17 cellular contexts compared by ENCODE assay signal in the genomic region with DNA sequence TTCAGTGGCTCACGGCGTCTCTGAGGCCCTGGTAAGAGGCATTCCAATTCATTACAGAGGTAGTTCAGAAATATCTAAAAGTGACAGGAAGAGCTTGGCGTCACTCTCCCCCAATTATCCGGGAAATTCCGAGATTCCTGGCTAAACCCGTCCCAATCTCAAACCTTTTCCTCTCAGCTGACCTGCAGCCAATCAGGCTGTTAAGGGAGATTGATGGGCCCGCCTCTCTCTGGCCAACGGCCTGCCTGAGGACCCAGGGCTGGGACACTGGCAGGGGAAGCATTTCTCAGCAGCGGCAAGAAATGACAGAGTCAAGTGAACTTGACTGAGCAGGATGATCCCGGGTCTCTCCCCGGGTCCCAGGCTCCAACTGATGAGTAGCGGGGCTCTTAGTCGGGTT.
DNase-seq lines count a peak whose midpoint lies in the region; ATAC-seq, FAIRE-seq and TF ChIP-seq lines count a peak whose summit lies in the region.
"Had no signal": no experiment of that assay in that cellular context is flagged by ENCODE, and none has a peak within 500 bp of the region (broad histone marks: within the 10 kb centered on the region; RNA-seq: fewer than 3 reads in every experiment).

No MANE protein-coding gene starts in this region.

- H3K36me3 Mint-ChIP-seq in H9 (ENCODE audit: insufficient read depth in 1 of 3, low read depth in 3 of 3), result no peaks in the 10 kb centered on the region; a peak in 1 of 7 replicates
- peaks cover 6% of the 10 kb centered on the region for H3K36me3 Mint-ChIP-seq in glutamatergic neuron (ENCODE audit: unreplicated experiment)
- H3K36me3 Mint-ChIP-seq: CD4-positive, CD25-positive, alpha-beta regulatory T cell had no signal

- H4K91ac ChIP-seq in H9 (ENCODE audit: insufficient read length, low read depth, low read length), result no peak overlapping the region

- H2BK120ac ChIP-seq in H9 (ENCODE audit: low read depth, low read length, poor library complexity, severe bottlenecking), result no peak overlapping the region

- H2AK5ac ChIP-seq in H9 (ENCODE audit: insufficient read length, low read length), result no peak overlapping the region

- H2BK5ac ChIP-seq in H9 (ENCODE audit: insufficient read length, low read length), result no peak overlapping the region

- no peaks in the 10 kb centered on the region for H3K23me2 ChIP-seq in H9 (ENCODE audit: insufficient read length, low read depth, low read length, poor library complexity, severe bottlenecking)

- H3K27me3 ChIP-seq in H9 (ENCODE audit: insufficient read depth, low read length) (no peaks in the 10 kb centered on the region), skeletal muscle tissue (ENCODE audit: control insufficient read depth in 3 of 3, insufficient read depth in 3 of 3, low read length in 3 of 3) (no peaks in the 10 kb centered on the region)

- FAIRE-seq in kidney (lab: Jason Lieb, UNC), result no peak
- FAIRE-seq: GM12878 had no signal

- H3K14ac ChIP-seq in H9 (ENCODE audit: insufficient read depth, low read length), result no peak overlapping the region

- no CpG with 5 or more reads among the region's 13 CpGs for WGBS in H9 (ENCODE audit: extremely low coverage, insufficient read length, low lambda C conversion rate)

- H3K4me3 Mint-ChIP-seq in H9 (no peak overlapping the region), glutamatergic neuron (ENCODE audit: unreplicated experiment) (peak overlapping the region; percentile 73)
- H3K4me3 Mint-ChIP-seq: CD4-positive, CD25-positive, alpha-beta regulatory T cell had no signal

- no peak overlapping the region for H3K18ac ChIP-seq in H9 (ENCODE audit: insufficient read length, low read depth, low read length)

- peak; percentile 63 for DNase-seq in H9
- no peak for DNase-seq in glutamatergic neuron
- DNase-seq in iPS-NIHi7 (ENCODE audit: extremely low spot score), result peak; percentile 40
- no peak for DNase-seq in kidney
- DNase-seq in OCI-M2 (lab: John Stamatoyannopoulos, UW; ENCODE audit: unreplicated experiment), result no peak
- DNase-seq: ACHN; CD4-positive, CD25-positive, alpha-beta regulatory T cell; DMS53; KBM-7; NCI-H1092; NCI-H1694; NCI-H446; PC-3 had no signal

- H2BK20ac ChIP-seq in H9 (ENCODE audit: low read depth, low read length, poor library complexity, severe bottlenecking), result no peak overlapping the region

- H3K27ac ChIP-seq in H9 (ENCODE audit: insufficient read length, low read depth, low read length) (no peak overlapping the region), skeletal muscle tissue (ENCODE audit: low read depth, low read length) (peak overlapping the region; percentile 65), kidney (ENCODE audit: low read depth in 2 of 2, low read length in 2 of 2) (no peak overlapping the region)
- H3K27ac ChIP-seq: HL-60 had no signal

- H3K4me3 ChIP-seq in skeletal muscle tissue (ENCODE audit: low read length in 3 of 3) (no peak overlapping the region), kidney (ENCODE audit: low read length in 2 of 2) (no peak overlapping the region)
- H3K4me3 ChIP-seq: GM12878 had no signal

- H3K27me3 Mint-ChIP-seq in H9 (ENCODE audit: low read depth) (peaks cover 17% of the 10 kb centered on the region), glutamatergic neuron (ENCODE audit: unreplicated experiment) (peaks cover 55% of the 10 kb centered on the region)
- H3K27me3 Mint-ChIP-seq: CD4-positive, CD25-positive, alpha-beta regulatory T cell had no signal

- H3K4me1 Mint-ChIP-seq in H9 (peaks cover 44 to 45% of the 10 kb centered on the region in 2 experiments), glutamatergic neuron (ENCODE audit: low read depth, unreplicated experiment) (peaks cover 85% of the 10 kb centered on the region)

- no peaks in the 10 kb centered on the region for H4K20me1 ChIP-seq in H9 (ENCODE audit: control insufficient read depth, insufficient read depth, insufficient read length)

- H3K4me2 ChIP-seq in H9 (ENCODE audit: insufficient read depth, insufficient read length, low read length), result no peak overlapping the region

- no peak overlapping the region for H3K27ac Mint-ChIP-seq in H9
- H3K27ac Mint-ChIP-seq in glutamatergic neuron (ENCODE audit: unreplicated experiment), result peak overlapping the region; percentile 90
- H3K27ac Mint-ChIP-seq: CD4-positive, CD25-positive, alpha-beta regulatory T cell had no signal

- H3K4me1 ChIP-seq in H9 (ENCODE audit: insufficient read depth, low read length) (no peaks in the 10 kb centered on the region), skeletal muscle tissue (ENCODE audit: control insufficient read depth in 3 of 3, insufficient read depth in 3 of 3, low read length in 3 of 3) (peaks cover 24 to 28% (median 27%) of the 10 kb centered on the region in 3 donors), kidney (ENCODE audit: control insufficient read depth in 1 of 2, insufficient read depth in 1 of 2, low read depth in 1 of 2, low read length in 2 of 2) (no peaks in the 10 kb centered on the region)

- TF ChIP-seq CTCF in H9 (conservative IDR thresholded peaks at IDR 0.05) (no peak), glutamatergic neuron (IDR thresholded peaks at IDR 0.05; ENCODE audit: partially characterized antibody, unreplicated experiment) (no peak), kidney (IDR thresholded peaks at IDR 0.05; ENCODE audit: borderline replicate concordance, extremely low read depth, insufficient read depth) (no peak)

- no peak for ATAC-seq in GM21717 (IDR thresholded peaks at IDR 0.05; ENCODE audit: unreplicated experiment)
- ATAC-seq: GM12878, PC-3 had no signal

- no peak overlapping the region for H4K5ac ChIP-seq in H9 (ENCODE audit: insufficient read length, low read depth, low read length)

- H3K79me2 ChIP-seq in H9 (ENCODE audit: insufficient read depth, low read length), result no peaks in the 10 kb centered on the region

- H3K9me3 ChIP-seq in H9 (ENCODE audit: control insufficient read depth, low read depth, low read length), result no peaks in the 10 kb centered on the region
- no peaks in the 10 kb centered on the region for H3K9me3 ChIP-seq in skeletal muscle tissue (ENCODE audit: control insufficient read depth in 3 of 3, low read length in 3 of 3)
- no peaks in the 10 kb centered on the region for H3K9me3 ChIP-seq in kidney (ENCODE audit: control insufficient read depth in 1 of 2, low read length in 2 of 2)

- H4K8ac ChIP-seq in H9 (replicated peaks; ENCODE audit: insufficient read length, low read depth, low read length), result no peak overlapping the region

- H3K4ac ChIP-seq in H9 (ENCODE audit: low read depth, low read length), result no peak overlapping the region

- no peaks in the 10 kb centered on the region for H3K79me1 ChIP-seq in H9 (ENCODE audit: insufficient read depth, low read depth, low read length, poor library complexity, severe bottlenecking)

- H3K9me3 Mint-ChIP-seq in H9 (no peaks in the 10 kb centered on the region; a peak in 1 of 5 replicates), glutamatergic neuron (ENCODE audit: unreplicated experiment) (peaks cover 72% of the 10 kb centered on the region)
- H3K9me3 Mint-ChIP-seq: CD4-positive, CD25-positive, alpha-beta regulatory T cell had no signal

- H3K56ac ChIP-seq in H9 (ENCODE audit: insufficient read length, low read depth, low read length), result no peak overlapping the region

- no peak overlapping the region for H3K23ac ChIP-seq in H9 (ENCODE audit: insufficient read length, low read depth, low read length)

- H3K36me3 ChIP-seq in skeletal muscle tissue (ENCODE audit: control insufficient read depth in 3 of 3, insufficient read depth in 3 of 3, low read length in 3 of 3), result peaks cover 0 to 7% (median 0%) of the 10 kb centered on the region in 3 donors
- H3K36me3 ChIP-seq in kidney (ENCODE audit: control insufficient read depth in 1 of 2, insufficient read depth in 2 of 2, low read length in 2 of 2), result no peaks in the 10 kb centered on the region

- no peak overlapping the region for H2AFZ ChIP-seq in H9 (ENCODE audit: low read length)

- no peak overlapping the region for H2BK12ac ChIP-seq in H9 (ENCODE audit: insufficient read length, low read depth, low read length)

- H3K9ac ChIP-seq in H9 (ENCODE audit: extremely low read depth, insufficient read length, low read length) (no peak overlapping the region), skeletal muscle tissue (ENCODE audit: low read depth in 1 of 3, low read length in 3 of 3) (no peak overlapping the region), kidney (ENCODE audit: low read length in 2 of 2) (no peak overlapping the region)

- intact Hi-C loops in kidney (cut with DNase I), result no loop called here

- no peak overlapping the region for H2BK15ac ChIP-seq in H9 (ENCODE audit: low read depth, low read length)

- H3T11ph ChIP-seq in H9 (ENCODE audit: low read length), result no peak overlapping the region

Comparison
In these comparisons a context has a peak if more than half of its experiments do, and no peak if none do; other contexts are left out.
1. DNase-seq: peak in H9 (single experiment) and iPS-NIHi7 (single experiment); none in glutamatergic neuron (single experiment), kidney (single experiment) and OCI-M2 (single experiment).